Comparison of ENCODE assay signal across 29 cellular contexts in the genomic region with DNA sequence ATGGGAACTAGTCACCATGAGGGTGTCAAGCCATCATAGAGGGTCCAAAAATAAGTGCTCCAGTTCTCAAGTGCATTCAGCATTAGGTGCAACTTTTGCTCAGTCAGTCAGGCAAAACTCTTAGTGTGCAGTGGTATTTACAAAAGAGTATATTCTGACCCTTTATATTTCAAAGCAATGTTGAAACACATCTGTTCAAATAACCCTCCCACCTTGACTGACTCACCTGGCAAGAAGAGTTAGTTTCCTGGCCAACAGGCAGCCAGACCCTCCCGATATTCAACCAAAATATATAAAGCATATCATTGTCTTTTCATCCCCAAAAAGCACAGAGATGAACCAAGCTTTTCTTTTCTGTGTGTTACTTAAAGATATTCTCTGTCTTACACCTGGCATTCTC. TPM values are rescaled to one million over a fixed set of nuclear protein-coding genes. Genes with fewer than 3 reads are reported as not detected.
"Had no signal": no experiment of that assay in that cellular context is flagged by ENCODE, and none has a peak within 500 bp of the region (broad histone marks: within the 10 kb centered on the region; RNA-seq: fewer than 3 reads in every experiment).

No MANE protein-coding gene starts in this region.

- ATAC-seq: activated naive CD8-positive, alpha-beta T cell treated with anti-CD3 and anti-CD28 coated beads, Interleukin-2, amount 50 U/mL, for 24 hours; Panc1 had no signal

- H3K36me3 ChIP-seq: cardiac muscle cell had no signal

- DNase-seq: activated B cell treated with CpG ODN at 0.5 μM for 24 hours; activated CD4-positive, alpha-beta memory T cell treated with anti-CD3 and anti-CD28 coated beads for 36 hours; activated CD4-positive, alpha-beta T cell treated with anti-CD3 and anti-CD28 coated beads for 4 hours; activated CD4-positive, alpha-beta T cell treated with anti-CD3 and anti-CD28 coated beads, Interleukin-2, amount 50 U/mL, for 1 hour; activated CD4-positive, CD25-positive, alpha-beta regulatory T cell treated with anti-CD3 and anti-CD28 coated beads, Interleukin-2, amount 50 U/mL, for 72 hours; activated CD8-positive, alpha-beta memory T cell treated with anti-CD3 and anti-CD28 coated beads, Interleukin-2, amount 50 U/mL, for 4 hours; activated effector memory CD4-positive, alpha-beta T cell treated with Interleukin-2 at 50 U/mL for 16 hours; activated naive CD4-positive, alpha-beta T cell treated with anti-CD3 and anti-CD28 coated beads, Interleukin-2, amount 10 ng/mL, durations not matched to agents 7 days and 5 days; activated naive CD8-positive, alpha-beta T cell treated with anti-CD3 and anti-CD28 coated beads, Interleukin-2, amount 50 U/mL, for 24 hours; activated T-cell treated with anti-CD3 and anti-CD28 coated beads for 4 hours; activated T-cell treated with anti-CD3 and anti-CD28 coated beads, Interleukin-2, amount 50 U/mL, for 48 hours; anterior cingulate cortex; NCI-H1048; NCI-H1105 treated with DMSO at 0.1 percent for 48 hours; NCI-H1436; NCI-H1694; NCI-H1930; NCI-H2081 treated with DMSO at 0.1 percent for 48 hours; NCI-H226; NCI-H446 treated with DMSO at 0.1 percent for 48 hours; NCI-H524 treated with DMSO at 0.1 percent for 48 hours; Right ventricle myocardium superior; SW 1271; T-helper 1 cell; T-helper 2 cell; T-helper 9 cell had no signal

- H3K4me3 ChIP-seq: cardiac muscle cell had no signal

- H3K27ac ChIP-seq: cardiac muscle cell, VCaP had no signal

RNA-seq across cellular contexts. Expression of a gene that starts 7.6 kb away (rescaled TPM):
- total RNA-seq: activated CD4-positive, alpha-beta memory T cell treated with anti-CD3 and anti-CD28 coated beads for 36 hours had no signal
